ENCODE assay signal across 2 cellular contexts in genomic region chr5:141782991-141783598, GRCh38.
A peak's percentile ranks its signal among the peaks of the same experiment; 100 is the strongest.
TF ChIP-seq lines count a peak whose summit lies in the region.

No MANE protein-coding gene starts in this region.

TF ChIP-seq in H1, 55 proteins besides CTCF, POLR2A, EP300 and RAD21 (continued from another document):
- no peak for TF ChIP-seq SP1 (IDR thresholded peaks at IDR 0.05; ENCODE audit: low read depth, low read length)
- no peak for TF ChIP-seq RBBP5 (IDR thresholded peaks at IDR 0.05; ENCODE audit: borderline replicate concordance, low read depth, low read length)
- TF ChIP-seq EZH2 (IDR thresholded peaks at IDR 0.05; ENCODE audit: low read depth, low read length, severe bottlenecking), result no peak
- no peak for TF ChIP-seq SUZ12 (IDR thresholded peaks at IDR 0.05; ENCODE audit: low read length)
- TF ChIP-seq JUN (IDR thresholded peaks at IDR 0.05; ENCODE audit: low read depth, low read length), result no peak
- no peak for TF ChIP-seq ASH2L (IDR thresholded peaks at IDR 0.05; ENCODE audit: low read length)
- no peak for TF ChIP-seq CREB1 (IDR thresholded peaks at IDR 0.05)

TF ChIP-seq in neural cell, 6 proteins besides CTCF, POLR2A, EP300 and RAD21 (continued from another document):
- TF ChIP-seq MXI1 (conservative IDR thresholded peaks at IDR 0.05; ENCODE audit: poor library complexity, severe bottlenecking), result no peak
- no peak for TF ChIP-seq SMC3 (conservative IDR thresholded peaks at IDR 0.05; ENCODE audit: poor library complexity)
- no peak for TF ChIP-seq POLR2AphosphoS5 (IDR thresholded peaks at IDR 0.05)
- TF ChIP-seq TAF1 (IDR thresholded peaks at IDR 0.05; ENCODE audit: low read depth), result peak; percentile 53
